21 cellular contexts compared by ENCODE assay signal in genomic region chr11:66150725-66151124, GRCh38.
DNase-seq lines count a peak whose midpoint lies in the region; ATAC-seq and TF ChIP-seq lines count a peak whose summit lies in the region.
"Had no signal": no experiment of that assay in that cellular context is flagged by ENCODE, and none has a peak within 500 bp of the region (broad histone marks: within the 10 kb centered on the region; RNA-seq: fewer than 3 reads in every experiment).

No MANE protein-coding gene starts in this region.

- no peak overlapping the region for H3K9ac ChIP-seq in MM.1S (ENCODE audit: low read length)
- no peak overlapping the region for H3K9ac ChIP-seq in neuronal stem cell (ENCODE audit: low read depth, low read length, poor library complexity)
- H3K9ac ChIP-seq: GM23248 had no signal

- H2BK12ac ChIP-seq in neuronal stem cell (ENCODE audit: low read length), result no peak overlapping the region

- ATAC-seq in activated CD8-positive, alpha-beta T cell treated with anti-CD3 and anti-CD28 coated beads, Interleukin-2, amount 10 ng/mL, durations not matched to agents 7 days and 5 days, result no peak
- no peak for ATAC-seq in activated CD8-positive, alpha-beta T cell treated with anti-CD3 and anti-CD28 coated beads for 36 hours
- ATAC-seq in body of pancreas (no peak), HG02678 (IDR thresholded peaks at IDR 0.05; ENCODE audit: unreplicated experiment) (no peak)
- ATAC-seq: activated naive CD4-positive, alpha-beta T cell treated with anti-CD3 and anti-CD28 coated beads, Interleukin-2, amount 50 U/mL, for 72 hours; natural killer cell treated with Interleukin-12 subunit alpha and Interleukin-12 subunit beta and Interleukin-15 and Interleukin-18, amount 100 ng/mL, for 72 hours had no signal

- no peak overlapping the region for H3K27ac ChIP-seq in MM.1S (ENCODE audit: low read length)
- H3K27ac ChIP-seq in ectodermal cell (ENCODE audit: insufficient read depth, low read depth, low read length, poor library complexity, severe bottlenecking), result peak overlapping the region; percentile 27
- H3K27ac ChIP-seq in neuronal stem cell (replicated peaks; ENCODE audit: low read length), result no peak overlapping the region
- H3K27ac ChIP-seq in body of pancreas, result no peak overlapping the region
- H3K27ac ChIP-seq: 22Rv1, esophagus muscularis mucosa, GM23248 had no signal

- peaks cover 4% of the 10 kb centered on the region for H3K4me1 Mint-ChIP-seq in activated CD8-positive, alpha-beta T cell treated with anti-CD3 and anti-CD28 coated beads, Interleukin-2, amount 10 ng/mL, durations not matched to agents 7 days and 5 days (ENCODE audit: low read depth)
- H3K4me1 Mint-ChIP-seq in activated CD8-positive, alpha-beta T cell treated with anti-CD3 and anti-CD28 coated beads for 36 hours (ENCODE audit: low read depth), result peaks cover 46% of the 10 kb centered on the region

- no peaks in the 10 kb centered on the region for H3K79me2 ChIP-seq in MM.1S (ENCODE audit: low read length)

- no peak overlapping the region for H2BK15ac ChIP-seq in neuronal stem cell (ENCODE audit: low read length)

- no peaks in the 10 kb centered on the region for H3K9me2 ChIP-seq in MM.1S (replicated peaks; ENCODE audit: insufficient read depth, low read length)

- H3K27me3 Mint-ChIP-seq in activated CD8-positive, alpha-beta T cell treated with anti-CD3 and anti-CD28 coated beads, Interleukin-2, amount 10 ng/mL, durations not matched to agents 7 days and 5 days (ENCODE audit: low read depth), result no peaks in the 10 kb centered on the region
- no peaks in the 10 kb centered on the region for H3K27me3 Mint-ChIP-seq in activated CD8-positive, alpha-beta T cell treated with anti-CD3 and anti-CD28 coated beads for 36 hours
- H3K27me3 Mint-ChIP-seq: natural killer cell treated with Interleukin-12 subunit alpha and Interleukin-12 subunit beta and Interleukin-15 and Interleukin-18, amount 100 ng/mL, for 72 hours had no signal

- TF ChIP-seq CTCF in activated CD8-positive, alpha-beta T cell treated with anti-CD3 and anti-CD28 coated beads for 36 hours (IDR thresholded peaks at IDR 0.05), result no peak
- no peak for TF ChIP-seq CTCF in MM.1S (IDR thresholded peaks at IDR 0.05; ENCODE audit: low read length)
- no peak for TF ChIP-seq CTCF in body of pancreas (IDR thresholded peaks at IDR 0.05)

- no peak overlapping the region for H3K14ac ChIP-seq in neuronal stem cell (ENCODE audit: low read length)

- no peak overlapping the region for H3K4me3 Mint-ChIP-seq in activated CD8-positive, alpha-beta T cell treated with anti-CD3 and anti-CD28 coated beads, Interleukin-2, amount 10 ng/mL, durations not matched to agents 7 days and 5 days
- H3K4me3 Mint-ChIP-seq in activated CD8-positive, alpha-beta T cell treated with anti-CD3 and anti-CD28 coated beads for 36 hours, result no peak overlapping the region
- H3K4me3 Mint-ChIP-seq: HFFc6; natural killer cell treated with Interleukin-12 subunit alpha and Interleukin-12 subunit beta and Interleukin-15 and Interleukin-18, amount 100 ng/mL, for 72 hours had no signal

- no peak overlapping the region for H2AFZ ChIP-seq in MM.1S (ENCODE audit: low read length)
- peak overlapping the region; percentile 10 for H2AFZ ChIP-seq in neuronal stem cell (ENCODE audit: low read length)
- H2AFZ ChIP-seq: GM23248 had no signal

- DNase-seq in activated CD8-positive, alpha-beta T cell treated with anti-CD3 and anti-CD28 coated beads, Interleukin-2, amount 10 ng/mL, durations not matched to agents 7 days and 5 days, result no peak
- DNase-seq in activated CD8-positive, alpha-beta T cell treated with anti-CD3 and anti-CD28 coated beads for 36 hours, result no peak
- DNase-seq in MM.1S, result no peak
- DNase-seq in neuronal stem cell (ENCODE audit: low spot score), result no peak
- no peak for DNase-seq in NCI-H526 (lab: John Stamatoyannopoulos, UW)
- no peak for DNase-seq in body of pancreas
- DNase-seq: activated CD4-positive, alpha-beta T cell treated with anti-CD3 and anti-CD28 coated beads for 1 hour; DND-41; effector memory CD4-positive, alpha-beta T cell; GM23248; HFFc6; Kasumi-1; NCI-H1930; SHP77; trophoblast cell had no signal

- no peak overlapping the region for H3K18ac ChIP-seq in neuronal stem cell (ENCODE audit: low read length)

- H3K27me3 ChIP-seq in MM.1S (replicated peaks; ENCODE audit: insufficient read depth, low read length) (no peaks in the 10 kb centered on the region), ectodermal cell (ENCODE audit: control insufficient read depth, insufficient read depth, low read length, poor library complexity, severe bottlenecking) (no peaks in the 10 kb centered on the region), neuronal stem cell (ENCODE audit: control insufficient read depth in 3 of 3, insufficient read depth in 3 of 3, low read depth in 1 of 3, low read length in 3 of 3) (no peaks in the 10 kb centered on the region), body of pancreas (no peaks in the 10 kb centered on the region)
- H3K27me3 ChIP-seq: esophagus muscularis mucosa had no signal

- H3K36me3 Mint-ChIP-seq in activated CD8-positive, alpha-beta T cell treated with anti-CD3 and anti-CD28 coated beads, Interleukin-2, amount 10 ng/mL, durations not matched to agents 7 days and 5 days (ENCODE audit: low read depth), result peaks cover 22% of the 10 kb centered on the region
- peaks cover 16% of the 10 kb centered on the region for H3K36me3 Mint-ChIP-seq in activated CD8-positive, alpha-beta T cell treated with anti-CD3 and anti-CD28 coated beads for 36 hours (ENCODE audit: low read depth)

- CTCF ChIA-PET in activated CD8-positive, alpha-beta T cell treated with anti-CD3 and anti-CD28 coated beads, Interleukin-2, amount 10 ng/mL, durations not matched to agents 7 days and 5 days (lab: Charles Lee), result interaction anchor here (1.1 to 1.3 kb wide), 4 partner anchors 9 to 106 kb away, joined by 3 to 6 read pairs (median 4); no protein-coding TSS in a partner anchor
- CTCF ChIA-PET in activated CD8-positive, alpha-beta T cell treated with anti-CD3 and anti-CD28 coated beads for 36 hours (lab: Charles Lee), result interaction anchor here (1.1 to 2.6 kb wide), 5 partner anchors 9 to 106 kb away, joined by 3 to 11 read pairs (median 5); no protein-coding TSS in a partner anchor

- H3K4me3 ChIP-seq in MM.1S (ENCODE audit: low read length) (no peak overlapping the region), ectodermal cell (ENCODE audit: insufficient read depth, low read depth, low read length) (no peak overlapping the region), neuronal stem cell (ENCODE audit: low read length in 2 of 2) (no peak overlapping the region), body of pancreas (no peak overlapping the region)
- H3K4me3 ChIP-seq: esophagus muscularis mucosa, GM23248 had no signal

- H2BK5ac ChIP-seq in neuronal stem cell (ENCODE audit: low read length), result no peak overlapping the region

- H3K36me3 ChIP-seq in MM.1S (replicated peaks; ENCODE audit: insufficient read depth, low read length) (no peaks in the 10 kb centered on the region), ectodermal cell (ENCODE audit: control insufficient read depth, insufficient read depth, low read length) (no peaks in the 10 kb centered on the region), neuronal stem cell (replicated peaks in 1 of 2; ENCODE audit: control insufficient read depth in 2 of 2, insufficient read depth in 2 of 2, low read length in 2 of 2) (no peaks in the 10 kb centered on the region), body of pancreas (replicated peaks in 1 of 2; ENCODE audit: insufficient read depth in 1 of 2, low read depth in 2 of 2) (no peaks in the 10 kb centered on the region)
- H3K36me3 ChIP-seq: esophagus muscularis mucosa had no signal

- POLR2A ChIA-PET in activated CD8-positive, alpha-beta T cell treated with anti-CD3 and anti-CD28 coated beads, Interleukin-2, amount 10 ng/mL, durations not matched to agents 7 days and 5 days (lab: Charles Lee), result no interaction called here
- POLR2A ChIA-PET in activated CD8-positive, alpha-beta T cell treated with anti-CD3 and anti-CD28 coated beads for 36 hours (lab: Charles Lee), result interaction anchor here (1.7 kb wide), 1 partner anchor 15 kb away, joined by 4 read pairs; no protein-coding TSS in a partner anchor

- intact Hi-C loops in activated CD8-positive, alpha-beta T cell treated with anti-CD3 and anti-CD28 coated beads for 36 hours (cut with micrococcal nuclease), result no loop called here
- intact Hi-C loops in body of pancreas (cut with DNase I), result no loop called here

- H3K9me3 ChIP-seq in MM.1S (replicated peaks; ENCODE audit: insufficient read depth, low read length) (no peaks in the 10 kb centered on the region), ectodermal cell (ENCODE audit: control insufficient read depth, low read length) (no peaks in the 10 kb centered on the region), neuronal stem cell (replicated peaks in 1 of 2; ENCODE audit: control insufficient read depth in 2 of 2, insufficient read depth in 1 of 2, low read depth in 1 of 2, low read length in 2 of 2) (peaks cover 0 to 17% of the 10 kb centered on the region in 2 donors), body of pancreas (no peaks in the 10 kb centered on the region)
- H3K9me3 ChIP-seq: esophagus muscularis mucosa had no signal

- H3K27ac Mint-ChIP-seq in activated CD8-positive, alpha-beta T cell treated with anti-CD3 and anti-CD28 coated beads, Interleukin-2, amount 10 ng/mL, durations not matched to agents 7 days and 5 days, result peak overlapping the region; percentile 43
- no peak overlapping the region for H3K27ac Mint-ChIP-seq in activated CD8-positive, alpha-beta T cell treated with anti-CD3 and anti-CD28 coated beads for 36 hours
- H3K27ac Mint-ChIP-seq: HFFc6; natural killer cell treated with Interleukin-12 subunit alpha and Interleukin-12 subunit beta and Interleukin-15 and Interleukin-18, amount 100 ng/mL, for 72 hours had no signal

- H3K4me1 ChIP-seq in MM.1S (ENCODE audit: low read length) (peaks cover 27% of the 10 kb centered on the region), ectodermal cell (ENCODE audit: control insufficient read depth, insufficient read depth, low read length) (peaks cover 9% of the 10 kb centered on the region), neuronal stem cell (ENCODE audit: control insufficient read depth in 2 of 2, insufficient read depth in 1 of 2, low read depth in 1 of 2, low read length in 2 of 2) (peaks cover 0 to 4% of the 10 kb centered on the region in 2 donors), body of pancreas (no peaks in the 10 kb centered on the region)

- no peak overlapping the region for H4K91ac ChIP-seq in neuronal stem cell (ENCODE audit: low read depth, low read length, poor library complexity)

- H3F3A ChIP-seq in MM.1S (ENCODE audit: insufficient read depth, low read length), result peaks cover 13% of the 10 kb centered on the region

- TF ChIP-seq POLR2A in body of pancreas (IDR thresholded peaks at IDR 0.05), result no peak

- no peak overlapping the region for H2BK120ac ChIP-seq in neuronal stem cell (ENCODE audit: low read depth, low read length)

- no peak overlapping the region for H3K23ac ChIP-seq in neuronal stem cell (ENCODE audit: low read depth, low read length, poor library complexity)

- peaks cover 5% of the 10 kb centered on the region for H3K9me3 Mint-ChIP-seq in activated CD8-positive, alpha-beta T cell treated with anti-CD3 and anti-CD28 coated beads, Interleukin-2, amount 10 ng/mL, durations not matched to agents 7 days and 5 days (ENCODE audit: insufficient read depth)
- peaks cover 2% of the 10 kb centered on the region for H3K9me3 Mint-ChIP-seq in activated CD8-positive, alpha-beta T cell treated with anti-CD3 and anti-CD28 coated beads for 36 hours
- H3K9me3 Mint-ChIP-seq: natural killer cell treated with Interleukin-12 subunit alpha and Interleukin-12 subunit beta and Interleukin-15 and Interleukin-18, amount 100 ng/mL, for 72 hours had no signal

- H4K8ac ChIP-seq in neuronal stem cell (ENCODE audit: low read depth, low read length), result no peak overlapping the region

- H3K79me1 ChIP-seq in neuronal stem cell (ENCODE audit: low read depth, low read length), result no peaks in the 10 kb centered on the region

- H3K4me2 ChIP-seq in MM.1S (ENCODE audit: low read depth, low read length) (peak overlapping the region; percentile 63), neuronal stem cell (ENCODE audit: insufficient read depth, low read length, poor library complexity, severe bottlenecking) (no peak overlapping the region)

- H3K4ac ChIP-seq in neuronal stem cell (ENCODE audit: low read length), result no peak overlapping the region

- H2AK5ac ChIP-seq in neuronal stem cell (ENCODE audit: low read depth, low read length), result no peak overlapping the region

- H4K20me1 ChIP-seq in MM.1S (ENCODE audit: insufficient read depth, low read length), result no peaks in the 10 kb centered on the region
